ENCODE assay signal across 12 cellular contexts in genomic region chr2:231667497-231667896, GRCh38. TPM values are rescaled to one million over a fixed set of nuclear protein-coding genes. Genes with fewer than 3 reads are reported as not detected.
A peak's percentile ranks its signal among the peaks of the same experiment; 100 is the strongest.
DNase-seq lines count a peak whose midpoint lies in the region; ATAC-seq and TF ChIP-seq lines count a peak whose summit lies in the region.
"Had no signal": no experiment of that assay in that cellular context is flagged by ENCODE, and none has a peak within 500 bp of the region (broad histone marks: within the 10 kb centered on the region; RNA-seq: fewer than 3 reads in every experiment).

No MANE protein-coding gene starts in this region.

- no peaks in the 10 kb centered on the region for H3K36me3 ChIP-seq in PC-3 (ENCODE audit: low read depth, low read length)
- no peaks in the 10 kb centered on the region for H3K36me3 ChIP-seq in iPS-18a (ENCODE audit: control insufficient read depth, low read depth, low read length)
- H3K36me3 ChIP-seq in sigmoid colon = no peaks in the 10 kb centered on the region

- H3K9ac ChIP-seq in PC-3 (ENCODE audit: low read length) = peak overlapping the region; percentile 95
- H3K9ac ChIP-seq in iPS-18a (ENCODE audit: low read length) = peak overlapping the region; percentile 79

- H3K27ac ChIP-seq in PC-3 (ENCODE audit: low read length) = peak overlapping the region; percentile 93
- no peak overlapping the region for H3K27ac ChIP-seq in iPS-18a (ENCODE audit: low read length)
- peak overlapping the region; percentile 95 to 99 (median 97) for H3K27ac ChIP-seq in sigmoid colon

- no peaks in the 10 kb centered on the region for H3K27me3 Mint-ChIP-seq in Calu3 (ENCODE audit: unreplicated experiment)

- no peaks in the 10 kb centered on the region for H3K79me2 ChIP-seq in PC-3 (ENCODE audit: low read length)

- H3K4me2 ChIP-seq in PC-3 (ENCODE audit: low read length) = peak overlapping the region; percentile 91

- no peak for TF ChIP-seq EP300 in sigmoid colon (IDR thresholded peaks at IDR 0.05)

- TF ChIP-seq CTCF in Calu3 (IDR thresholded peaks at IDR 0.05; ENCODE audit: unreplicated experiment) (no peak), PC-3 (conservative IDR thresholded peaks at IDR 0.05; ENCODE audit: low read depth, low read length) (no peak), sigmoid colon (IDR thresholded peaks at IDR 0.05) (no peak)

- no peaks in the 10 kb centered on the region for H3F3A ChIP-seq in PC-3 (ENCODE audit: low read length, unreplicated experiment)

- H3K4me3 ChIP-seq in PC-3 (ENCODE audit: low read length) (0 out of 2 replicates have a peak overlapping the region, but pooled peaks have one; percentile 62), iPS-18a (ENCODE audit: low read length) (no peak overlapping the region), sigmoid colon (peak overlapping the region in 3 of 4 donors; percentile 54 to 56 (median 54))

- peak overlapping the region; percentile 75 for H3K4me3 Mint-ChIP-seq in Calu3 (ENCODE audit: low read depth, unreplicated experiment)
- H3K4me3 Mint-ChIP-seq: activated T-helper 1 cell treated with anti-CD3 and anti-CD28 coated beads, Interleukin-12 subunit alpha, Interleukin-12 subunit beta, Interleukin-2, Interleukin-4 antibody, amounts not matched to agents 30 ng/mL and 10 ng/mL and 1 ng/mL, durations not matched to agents 14 hours and 24 hours and 36 hours had no signal

- peaks cover 24% of the 10 kb centered on the region for H3K4me1 ChIP-seq in PC-3 (ENCODE audit: insufficient read depth, low read length)
- H3K4me1 ChIP-seq in iPS-18a (ENCODE audit: control insufficient read depth, low read depth, low read length) = peaks cover 30% of the 10 kb centered on the region
- H3K4me1 ChIP-seq in sigmoid colon = peaks cover 0 to 58% (median 52%) of the 10 kb centered on the region in 4 donors

- H4K20me1 ChIP-seq in PC-3 (ENCODE audit: low read length) = no peaks in the 10 kb centered on the region

- no peaks in the 10 kb centered on the region for H3K4me1 Mint-ChIP-seq in Calu3 (ENCODE audit: low read depth, unreplicated experiment)

- ATAC-seq in PC-3 = no peak

- no peaks in the 10 kb centered on the region for H3K9me2 ChIP-seq in PC-3 (replicated peaks; ENCODE audit: low read length)

- no TSS peak for BruUV-seq in Calu3 (replicated peaks; lab: Mats Ljungman, UMichigan)
- no TSS peak for BruUV-seq in PC-3 (replicated peaks; lab: Mats Ljungman, UMichigan)

- peaks cover 22% of the 10 kb centered on the region for H3K36me3 Mint-ChIP-seq in Calu3 (ENCODE audit: insufficient read depth, unreplicated experiment)

- H3K27ac Mint-ChIP-seq in Calu3 (ENCODE audit: unreplicated experiment) = peak overlapping the region; percentile 97
- H3K27ac Mint-ChIP-seq: activated T-helper 1 cell treated with anti-CD3 and anti-CD28 coated beads, Interleukin-12 subunit alpha, Interleukin-12 subunit beta, Interleukin-2, Interleukin-4 antibody, amounts not matched to agents 30 ng/mL and 10 ng/mL and 1 ng/mL, durations not matched to agents 14 hours and 24 hours and 36 hours had no signal

- H3K27me3 ChIP-seq in PC-3 (ENCODE audit: low read length) (no peaks in the 10 kb centered on the region), iPS-18a (ENCODE audit: control insufficient read depth, insufficient read depth, low read length) (no peaks in the 10 kb centered on the region), sigmoid colon (no peaks in the 10 kb centered on the region)

- H3K9me3 Mint-ChIP-seq in Calu3 (ENCODE audit: low read depth, unreplicated experiment) = no peaks in the 10 kb centered on the region
- H3K9me3 Mint-ChIP-seq: activated T-helper 1 cell treated with anti-CD3 and anti-CD28 coated beads, Interleukin-12 subunit alpha, Interleukin-12 subunit beta, Interleukin-2, Interleukin-4 antibody, amounts not matched to agents 30 ng/mL and 10 ng/mL and 1 ng/mL, durations not matched to agents 14 hours and 24 hours and 36 hours had no signal

- no peak overlapping the region for H2AFZ ChIP-seq in PC-3 (ENCODE audit: low read length)

- DNase-seq in Calu3 = no peak
- no peak for DNase-seq in PC-3
- no peak for DNase-seq in sigmoid colon
- no peak for DNase-seq in T-helper 1 cell
- DNase-seq in DMS 273 treated with DMSO at 0.1 percent for 48 hours (lab: John Stamatoyannopoulos, UW) = no peak
- DNase-seq in NCI-H69 (lab: John Stamatoyannopoulos, UW) = no peak
- no peak for DNase-seq in NCI-H1092 (lab: John Stamatoyannopoulos, UW)
- DNase-seq: GOT3; NCI-H446; stimulated activated CD4-positive, alpha-beta T cell treated with anti-CD3 and anti-CD28 coated beads, Interleukin-4, amount 100 ng/mL, for 24 hours had no signal

- POLR2A ChIA-PET in PC-3 (lab: Charles Lee; ENCODE audit: unreplicated experiment) = interaction anchor here (1.1 kb wide), 1 partner anchor 63 kb away, joined by 3 read pairs; no protein-coding TSS in a partner anchor

- CTCF ChIA-PET in Calu3 (lab: Charles Lee) = interaction anchor here (0.7 to 1.9 kb wide), 8 partner anchors 7 to 234 kb away, joined by 3 to 17 read pairs (median 6); partner anchors contain the start of gene PTMA
- CTCF ChIA-PET in PC-3 (lab: Charles Lee) = interaction anchor here (2.1 kb wide), 1 partner anchor 10 kb away, joined by 7 read pairs; no protein-coding TSS in a partner anchor

- intact Hi-C loops in Calu3 (cut with micrococcal nuclease; ENCODE audit: unreplicated experiment) (no loop called here), PC-3 (cut with micrococcal nuclease) (no loop called here), sigmoid colon (cut with DNase I) (loop anchor here (2.0 kb wide), 1 partner anchor 55 kb away; no protein-coding TSS in a partner anchor)

- no peak for TF ChIP-seq POLR2A in sigmoid colon (IDR thresholded peaks at IDR 0.05)

- 14 to 48% methylated on average over 7 of the region's 7 CpGs for WGBS in sigmoid colon, 2 donors

- no peaks in the 10 kb centered on the region for H3K9me3 ChIP-seq in PC-3 (ENCODE audit: low read length)
- H3K9me3 ChIP-seq in iPS-18a (ENCODE audit: control insufficient read depth, low read depth, low read length) = no peaks in the 10 kb centered on the region
- H3K9me3 ChIP-seq in sigmoid colon = no peaks in the 10 kb centered on the region

RNA-seq across cellular contexts. Expression of gene PTMA, which starts 40.8 kb away (rescaled TPM):
- total RNA-seq in Calu3 (2022) (1,239 and 1,354 TPM in 2 replicates), PC-3 (2014; rRNA removed) (1,625 and 2,032 TPM in 2 replicates), sigmoid colon (1,000 to 10,000 TPM in 2 of 4 donors, 100 to 1,000 TPM in 2; 807 to 1,142 (median 1,007) TPM)
- polyA plus RNA-seq in sigmoid colon = 1,000 to 10,000 TPM; 1,787 to 2,683 (median 1,800) TPM
